Comparison of ENCODE assay signal across 9 cellular contexts in the genomic region with DNA sequence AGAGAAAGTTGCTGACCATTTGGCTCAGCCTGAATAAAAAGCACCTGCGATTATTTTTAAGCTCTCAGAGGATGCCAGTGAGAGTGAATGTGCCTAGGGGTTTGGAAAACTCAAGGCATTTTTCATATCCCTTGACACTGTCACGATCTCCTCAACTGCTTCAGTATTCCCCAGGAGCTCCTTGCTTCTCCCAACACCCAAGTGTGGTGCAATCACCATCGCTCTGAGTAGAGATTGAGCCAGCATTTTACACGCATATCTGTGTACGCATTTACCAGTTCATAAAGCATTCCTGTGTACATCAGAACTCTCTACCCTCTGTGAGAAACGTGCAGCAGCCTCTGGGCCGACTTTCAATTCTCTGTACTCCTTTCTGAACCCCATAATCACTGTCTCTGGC. TPM values are rescaled to one million over a fixed set of nuclear protein-coding genes. Genes with fewer than 3 reads are reported as not detected.
DNase-seq lines count a peak whose midpoint lies in the region; ATAC-seq and TF ChIP-seq lines count a peak whose summit lies in the region.
"Had no signal": no experiment of that assay in that cellular context is flagged by ENCODE, and none has a peak within 500 bp of the region (broad histone marks: within the 10 kb centered on the region; RNA-seq: fewer than 3 reads in every experiment).

No MANE protein-coding gene starts in this region.

- no peak overlapping the region for H3K9ac ChIP-seq in iPS-15b (ENCODE audit: low read depth, low read length)

- H3K36me3 Mint-ChIP-seq in activated naive CD4-positive, alpha-beta T cell treated with anti-CD3 and anti-CD28 coated beads for 36 hours (ENCODE audit: low read depth) = peaks cover 8% of the 10 kb centered on the region
- H3K36me3 Mint-ChIP-seq in activated CD8-positive, alpha-beta T cell treated with anti-CD3 and anti-CD28 coated beads, Interleukin-2, amount 10 ng/mL, durations not matched to agents 7 days and 5 days (ENCODE audit: low read depth) = peaks cover 31% of the 10 kb centered on the region
- H3K36me3 Mint-ChIP-seq in type B pancreatic cell = peaks cover 6% of the 10 kb centered on the region

- intact Hi-C loops in activated naive CD4-positive, alpha-beta T cell treated with anti-CD3 and anti-CD28 coated beads for 36 hours (cut with micrococcal nuclease) = no loop called here
- intact Hi-C loops in spleen (cut with DNase I; ENCODE audit: low total_unique reads) = loop anchor here (10.0 kb wide), 1 partner anchor 180 kb away; no protein-coding TSS in a partner anchor

- no peak for TF ChIP-seq POLR2A in spleen (IDR thresholded peaks at IDR 0.05)

- no peak for DNase-seq in activated naive CD4-positive, alpha-beta T cell treated with anti-CD3 and anti-CD28 coated beads for 36 hours
- no peak for DNase-seq in activated naive CD4-positive, alpha-beta T cell treated with Interleukin-2 at 50 U/mL for 16 hours
- no peak for DNase-seq in activated CD8-positive, alpha-beta T cell treated with anti-CD3 and anti-CD28 coated beads, Interleukin-2, amount 10 ng/mL, durations not matched to agents 7 days and 5 days
- no peak for DNase-seq in type B pancreatic cell (ENCODE audit: extremely low spot score, unreplicated experiment)
- no peak for DNase-seq in spleen
- DNase-seq in NCI-H2196 (lab: John Stamatoyannopoulos, UW; ENCODE audit: unreplicated experiment) = no peak
- DNase-seq: stimulated activated CD4-positive, alpha-beta T cell treated with anti-CD3 and anti-CD28 coated beads, Interleukin-15, amount 100 ng/mL, for 24 hours had no signal

- H3K27me3 ChIP-seq in iPS-15b (ENCODE audit: control insufficient read depth, insufficient read depth, low read length) = no peaks in the 10 kb centered on the region
- H3K27me3 ChIP-seq in spleen (replicated peaks in 1 of 7) = no peaks in the 10 kb centered on the region

- TF ChIP-seq CTCF in type B pancreatic cell (conservative IDR thresholded peaks at IDR 0.05) = no peak
- TF ChIP-seq CTCF in spleen (IDR thresholded peaks at IDR 0.05 in 8 of 11, conservative IDR thresholded peaks at IDR 0.05 in 3 of 11) = no peak

- H3K4me1 Mint-ChIP-seq in activated naive CD4-positive, alpha-beta T cell treated with anti-CD3 and anti-CD28 coated beads for 36 hours (ENCODE audit: low read depth) = peaks cover 47% of the 10 kb centered on the region
- peaks cover 57% of the 10 kb centered on the region for H3K4me1 Mint-ChIP-seq in activated CD8-positive, alpha-beta T cell treated with anti-CD3 and anti-CD28 coated beads, Interleukin-2, amount 10 ng/mL, durations not matched to agents 7 days and 5 days (ENCODE audit: low read depth)
- H3K4me1 Mint-ChIP-seq in type B pancreatic cell (ENCODE audit: unreplicated experiment) = peaks cover 32% of the 10 kb centered on the region

- H3K9me3 Mint-ChIP-seq in activated naive CD4-positive, alpha-beta T cell treated with anti-CD3 and anti-CD28 coated beads for 36 hours = no peaks in the 10 kb centered on the region
- no peaks in the 10 kb centered on the region for H3K9me3 Mint-ChIP-seq in activated CD8-positive, alpha-beta T cell treated with anti-CD3 and anti-CD28 coated beads, Interleukin-2, amount 10 ng/mL, durations not matched to agents 7 days and 5 days (ENCODE audit: insufficient read depth)
- no peaks in the 10 kb centered on the region for H3K9me3 Mint-ChIP-seq in type B pancreatic cell

- peak overlapping the region; percentile 35 for H3K4me3 Mint-ChIP-seq in activated naive CD4-positive, alpha-beta T cell treated with anti-CD3 and anti-CD28 coated beads for 36 hours
- peak overlapping the region; percentile 86 for H3K4me3 Mint-ChIP-seq in activated CD8-positive, alpha-beta T cell treated with anti-CD3 and anti-CD28 coated beads, Interleukin-2, amount 10 ng/mL, durations not matched to agents 7 days and 5 days
- H3K4me3 Mint-ChIP-seq in type B pancreatic cell = peak overlapping the region; percentile 97

- POLR2A ChIA-PET in activated CD8-positive, alpha-beta T cell treated with anti-CD3 and anti-CD28 coated beads, Interleukin-2, amount 10 ng/mL, durations not matched to agents 7 days and 5 days (lab: Charles Lee) = interaction anchor here (1.9 to 3.9 kb wide), 4 partner anchors 18 to 188 kb away, joined by 5 to 37 read pairs (median 14); partner anchors contain the start of gene TFIP11

- H3K9me3 ChIP-seq in iPS-15b (ENCODE audit: control insufficient read depth, insufficient read depth, low read length) (no peaks in the 10 kb centered on the region), spleen (no peaks in the 10 kb centered on the region)

- ATAC-seq in activated CD8-positive, alpha-beta T cell treated with anti-CD3 and anti-CD28 coated beads, Interleukin-2, amount 10 ng/mL, durations not matched to agents 7 days and 5 days = no peak
- no peak for ATAC-seq in HG02642 (IDR thresholded peaks at IDR 0.05; ENCODE audit: poor library complexity, unreplicated experiment)

- CTCF ChIA-PET in activated naive CD4-positive, alpha-beta T cell treated with anti-CD3 and anti-CD28 coated beads for 36 hours (lab: Charles Lee) = interaction anchor here (1.3 to 1.7 kb wide), 5 partner anchors 24 to 193 kb away, joined by 3 to 4 read pairs (median 3); no protein-coding TSS in a partner anchor
- CTCF ChIA-PET in activated CD8-positive, alpha-beta T cell treated with anti-CD3 and anti-CD28 coated beads, Interleukin-2, amount 10 ng/mL, durations not matched to agents 7 days and 5 days (lab: Charles Lee) = interaction anchor here (1.5 to 5.1 kb wide), 6 partner anchors 9 to 189 kb away, joined by 4 to 55 read pairs (median 8); no protein-coding TSS in a partner anchor

- H3K4me1 ChIP-seq in iPS-15b (ENCODE audit: control insufficient read depth, insufficient read depth, low read length) (peaks cover 15% of the 10 kb centered on the region), spleen (peaks cover 41 to 63% (median 59%) of the 10 kb centered on the region in 6 donors)

- H3K4me3 ChIP-seq in iPS-15b (ENCODE audit: low read depth, low read length) (peak overlapping the region; percentile 91), spleen (peak overlapping the region in 2 of 8 donors; percentile 89 to 93)

- H3K27me3 Mint-ChIP-seq in activated naive CD4-positive, alpha-beta T cell treated with anti-CD3 and anti-CD28 coated beads for 36 hours (ENCODE audit: low read depth) = no peaks in the 10 kb centered on the region
- no peaks in the 10 kb centered on the region for H3K27me3 Mint-ChIP-seq in activated CD8-positive, alpha-beta T cell treated with anti-CD3 and anti-CD28 coated beads, Interleukin-2, amount 10 ng/mL, durations not matched to agents 7 days and 5 days (ENCODE audit: low read depth)
- no peaks in the 10 kb centered on the region for H3K27me3 Mint-ChIP-seq in type B pancreatic cell

- peak overlapping the region in 1 of 8 donors; percentile 93 for H3K27ac ChIP-seq in spleen

- 71 to 83% (median 73%) methylated on average over 7 of the region's 7 CpGs for WGBS in spleen, 5 donors

- H3K36me3 ChIP-seq in iPS-15b (ENCODE audit: control insufficient read depth, insufficient read depth, low read length) (peaks cover 23% of the 10 kb centered on the region), spleen (peaks cover 0 to 51% (median 34%) of the 10 kb centered on the region in 6 donors)

- peak overlapping the region; percentile 5 for H3K27ac Mint-ChIP-seq in activated naive CD4-positive, alpha-beta T cell treated with anti-CD3 and anti-CD28 coated beads for 36 hours
- peak overlapping the region; percentile 94 for H3K27ac Mint-ChIP-seq in activated CD8-positive, alpha-beta T cell treated with anti-CD3 and anti-CD28 coated beads, Interleukin-2, amount 10 ng/mL, durations not matched to agents 7 days and 5 days
- H3K27ac Mint-ChIP-seq in type B pancreatic cell = peak overlapping the region; percentile 96

RNA-seq across cellular contexts. Expression of gene SRRD, which starts 1.3 kb away (rescaled TPM):
- total RNA-seq in activated naive CD4-positive, alpha-beta T cell treated with anti-CD3 and anti-CD28 coated beads for 36 hours = 10 to 100 TPM; 20.8 to 21.6 TPM
- total RNA-seq in activated CD8-positive, alpha-beta T cell treated with anti-CD3 and anti-CD28 coated beads, Interleukin-2, amount 10 ng/mL, durations not matched to agents 7 days and 5 days = 10 to 100 TPM; 21.6 to 22.6 TPM
- total RNA-seq in type B pancreatic cell (ENCODE audit: low replicate concordance) (26.9 and 27.7 TPM in 2 replicates), spleen (10 to 100 TPM; 16.4 to 21.1 (median 19.2) TPM)
- polyA plus RNA-seq in spleen = 10 to 100 TPM in 2 of 3 donors, 1 to 10 TPM in 1; 9.9 to 13.9 (median 12.6) TPM

RNA-seq across cellular contexts. Expression of gene HPS4, which starts 1.4 kb away (rescaled TPM):
- 10 to 100 TPM; 48.0 to 51.5 TPM for total RNA-seq in activated naive CD4-positive, alpha-beta T cell treated with anti-CD3 and anti-CD28 coated beads for 36 hours
- total RNA-seq in activated CD8-positive, alpha-beta T cell treated with anti-CD3 and anti-CD28 coated beads, Interleukin-2, amount 10 ng/mL, durations not matched to agents 7 days and 5 days = 10 to 100 TPM; 32.2 to 34.6 TPM
- 38.1 and 46.1 TPM in 2 replicates for total RNA-seq in type B pancreatic cell (ENCODE audit: low replicate concordance)
- 10 to 100 TPM; 34.0 to 56.6 (median 41.8) TPM for total RNA-seq in spleen
- polyA plus RNA-seq in spleen = 10 to 100 TPM; 15.2 to 23.9 (median 18.8) TPM

RNA-seq across cellular contexts. Expression of gene TFIP11, which starts 27.3 kb away (rescaled TPM):
- 10 to 100 TPM; 33.3 to 34.4 TPM for total RNA-seq in activated naive CD4-positive, alpha-beta T cell treated with anti-CD3 and anti-CD28 coated beads for 36 hours
- total RNA-seq in activated CD8-positive, alpha-beta T cell treated with anti-CD3 and anti-CD28 coated beads, Interleukin-2, amount 10 ng/mL, durations not matched to agents 7 days and 5 days = 10 to 100 TPM; 56.2 to 57.7 TPM
- 32.7 and 40.3 TPM in 2 replicates for total RNA-seq in type B pancreatic cell (ENCODE audit: low replicate concordance)
- total RNA-seq in spleen = 10 to 100 TPM; 30.5 to 46.3 (median 42.2) TPM
- 10 to 100 TPM; 21.5 to 32.1 (median 27.3) TPM for polyA plus RNA-seq in spleen

RNA-seq across cellular contexts. Expression of gene ASPHD2, which starts 56.0 kb away (rescaled TPM):
- total RNA-seq in activated naive CD4-positive, alpha-beta T cell treated with anti-CD3 and anti-CD28 coated beads for 36 hours = 1 to 10 TPM; 4.4 to 4.7 TPM
- total RNA-seq in activated CD8-positive, alpha-beta T cell treated with anti-CD3 and anti-CD28 coated beads, Interleukin-2, amount 10 ng/mL, durations not matched to agents 7 days and 5 days = 10 to 100 TPM in 1 of 2 experiments, 1 to 10 TPM in 1; 9.2 to 10.0 TPM
- total RNA-seq in type B pancreatic cell (ENCODE audit: low replicate concordance) (1.1 and 2.4 TPM in 2 replicates), spleen (1 to 10 TPM; 4.5 to 8.0 (median 5.9) TPM)
- polyA plus RNA-seq in spleen = 1 to 10 TPM; 2.1 to 4.1 (median 2.3) TPM

Comparison
In these comparisons a context has a peak if more than half of its experiments do, and no peak if none do; other contexts are left out.
1. H3K27ac Mint-ChIP-seq: peak in every context shown above with its lines; median percentile 96 in type B pancreatic cell; 94 in activated CD8-positive, alpha-beta T cell treated with anti-CD3 and anti-CD28 coated beads, Interleukin-2, amount 10 ng/mL, durations not matched to agents 7 days and 5 days; 5 in activated naive CD4-positive, alpha-beta T cell treated with anti-CD3 and anti-CD28 coated beads for 36 hours.
2. H3K4me3 Mint-ChIP-seq: peak in every context shown above with its lines; median percentile 97 in type B pancreatic cell; 86 in activated CD8-positive, alpha-beta T cell treated with anti-CD3 and anti-CD28 coated beads, Interleukin-2, amount 10 ng/mL, durations not matched to agents 7 days and 5 days; 35 in activated naive CD4-positive, alpha-beta T cell treated with anti-CD3 and anti-CD28 coated beads for 36 hours.